In the genomic region with DNA sequence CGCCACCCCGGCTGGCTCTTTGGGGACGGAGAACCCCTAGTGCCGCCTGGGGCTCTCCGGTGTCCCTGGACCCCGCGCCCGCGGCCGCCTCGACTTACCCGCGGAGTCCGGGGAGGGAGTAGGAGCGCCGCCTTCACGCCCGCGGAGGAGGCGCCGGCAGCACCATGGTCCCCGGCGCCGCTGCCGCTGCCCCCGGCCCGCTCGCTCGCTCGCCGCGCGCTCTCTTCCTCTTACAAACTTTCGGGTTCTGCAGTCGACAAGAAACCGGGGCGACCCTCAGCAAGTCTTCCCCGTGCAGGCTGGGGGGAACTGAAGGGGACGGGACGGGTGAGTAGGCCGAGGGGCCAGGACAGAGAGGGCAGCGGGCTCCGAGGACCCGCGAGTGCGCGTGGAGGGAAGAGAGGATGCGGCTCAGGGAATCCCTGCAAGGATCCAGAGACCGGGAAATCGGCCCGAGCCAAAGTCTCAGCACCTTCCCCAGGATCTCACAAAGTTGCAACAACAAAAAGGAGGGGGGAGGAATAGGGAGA, we compare ENCODE assay signal across 8 cellular contexts. TPM values are rescaled to one million over a fixed set of nuclear protein-coding genes. Genes with fewer than 3 reads are reported as not detected.
DNase-seq lines count a peak whose midpoint lies in the region; TF ChIP-seq lines count a peak whose summit lies in the region.

No MANE protein-coding gene starts in this region.

- peak overlapping the region; percentile 98 for H3K18ac ChIP-seq in neuronal stem cell (ENCODE audit: low read length)

- no peak overlapping the region for H4K91ac ChIP-seq in neuronal stem cell (ENCODE audit: low read depth, low read length, poor library complexity)

- no peak for DNase-seq in MM.1S
- DNase-seq in activated T-helper 9 cell treated with anti-CD3 and anti-CD28 coated beads, Interleukin-2, amount 50 U/mL, for 16 hours (ENCODE audit: low read depth), result peak; percentile 21
- peak; percentile 42 for DNase-seq in germinal center (ENCODE audit: low spot score)
- no peak for DNase-seq in neuronal stem cell (ENCODE audit: low spot score)
- peak; percentile 33 to 41 for DNase-seq in uterus
- no peak for DNase-seq in DMS79 treated with DMSO at 0.1 percent for 48 hours (lab: John Stamatoyannopoulos, UW)
- DNase-seq in putamen (ENCODE audit: low spot score), result no peak

- H4K8ac ChIP-seq in neuronal stem cell (ENCODE audit: low read depth, low read length), result peak overlapping the region; percentile 78

- no peak overlapping the region for H3K23ac ChIP-seq in neuronal stem cell (ENCODE audit: low read depth, low read length, poor library complexity)

- H3K9ac ChIP-seq in BLaER1 (peak overlapping the region; percentile 8; the same call in 1 of the 2 replicates), MM.1S (ENCODE audit: low read length) (peak overlapping the region; percentile 79; the same call in 1 of the 2 replicates), neuronal stem cell (ENCODE audit: low read depth, low read length, poor library complexity) (peak overlapping the region; percentile 99)

- H3K9me3 ChIP-seq in BLaER1 (no peaks in the 10 kb centered on the region), MM.1S (replicated peaks; ENCODE audit: insufficient read depth, low read length) (no peaks in the 10 kb centered on the region), neuronal stem cell (replicated peaks in 1 of 2; ENCODE audit: control insufficient read depth in 2 of 2, insufficient read depth in 1 of 2, low read depth in 1 of 2, low read length in 2 of 2) (no peaks in the 10 kb centered on the region), uterus (no peaks in the 10 kb centered on the region)

- H3K27me3 ChIP-seq in BLaER1, result peaks cover 64% of the 10 kb centered on the region
- peaks cover 11% of the 10 kb centered on the region for H3K27me3 ChIP-seq in MM.1S (replicated peaks; ENCODE audit: insufficient read depth, low read length)
- H3K27me3 ChIP-seq in neuronal stem cell (ENCODE audit: control insufficient read depth in 3 of 3, insufficient read depth in 3 of 3, low read depth in 1 of 3, low read length in 3 of 3), result no peaks in the 10 kb centered on the region
- no peaks in the 10 kb centered on the region for H3K27me3 ChIP-seq in uterus

- H3F3A ChIP-seq in MM.1S (ENCODE audit: insufficient read depth, low read length), result peaks cover 16% of the 10 kb centered on the region

- peak overlapping the region; percentile 31; the same call in 1 of the 2 replicates for H3K27ac ChIP-seq in BLaER1
- no peak overlapping the region for H3K27ac ChIP-seq in MM.1S (ENCODE audit: low read length)
- H3K27ac ChIP-seq in neuronal stem cell (replicated peaks; ENCODE audit: low read length), result peak overlapping the region; percentile 90
- H3K27ac ChIP-seq in uterus, result peak overlapping the region; percentile 98 to 99

- H2AK5ac ChIP-seq in neuronal stem cell (ENCODE audit: low read depth, low read length), result peak overlapping the region; percentile 71

- TF ChIP-seq CTCF in MM.1S (IDR thresholded peaks at IDR 0.05; ENCODE audit: low read length), result no peak
- no peak for TF ChIP-seq CTCF in uterus (IDR thresholded peaks at IDR 0.05)

- peak overlapping the region; percentile 76 for H2BK120ac ChIP-seq in neuronal stem cell (ENCODE audit: low read depth, low read length)

- H3K79me1 ChIP-seq in neuronal stem cell (ENCODE audit: low read depth, low read length), result peaks cover 15% of the 10 kb centered on the region

- H2AFZ ChIP-seq in MM.1S (ENCODE audit: low read length) (peak overlapping the region; percentile 86), neuronal stem cell (ENCODE audit: low read length) (peak overlapping the region; percentile 95)

- H3K79me2 ChIP-seq in MM.1S (ENCODE audit: low read length), result no peaks in the 10 kb centered on the region

- TF ChIP-seq POLR2A in uterus (IDR thresholded peaks at IDR 0.05), result no peak

- H3K4ac ChIP-seq in neuronal stem cell (ENCODE audit: low read length), result no peak overlapping the region

- peak overlapping the region; percentile 98 for H2BK5ac ChIP-seq in neuronal stem cell (ENCODE audit: low read length)

- H3K4me3 ChIP-seq in BLaER1 (peak overlapping the region; percentile 83), MM.1S (ENCODE audit: low read length) (peak overlapping the region; percentile 78), neuronal stem cell (ENCODE audit: low read length in 2 of 2) (peak overlapping the region; percentile 76 to 92), uterus (peak overlapping the region; percentile 67 to 69)

- H4K20me1 ChIP-seq in BLaER1 (peaks cover 58% of the 10 kb centered on the region), MM.1S (ENCODE audit: insufficient read depth, low read length) (no peaks in the 10 kb centered on the region)

- no peaks in the 10 kb centered on the region for H3K36me3 ChIP-seq in BLaER1
- no peaks in the 10 kb centered on the region for H3K36me3 ChIP-seq in MM.1S (replicated peaks; ENCODE audit: insufficient read depth, low read length)
- H3K36me3 ChIP-seq in neuronal stem cell (replicated peaks in 1 of 2; ENCODE audit: control insufficient read depth in 2 of 2, insufficient read depth in 2 of 2, low read length in 2 of 2), result peaks cover 0 to 8% of the 10 kb centered on the region in 2 donors
- no peaks in the 10 kb centered on the region for H3K36me3 ChIP-seq in uterus

- peak overlapping the region; percentile 97 for H2BK15ac ChIP-seq in neuronal stem cell (ENCODE audit: low read length)

- intact Hi-C loops in uterus (cut with DNase I; ENCODE audit: low total_unique reads), result loop anchor here (5.0 kb wide), 1 partner anchor 274 kb away; no protein-coding TSS in a partner anchor

- no CpG with 5 or more reads among the region's 51 CpGs for WGBS in neuronal stem cell (ENCODE audit: extremely low coverage in 2 of 2, insufficient read length in 2 of 2, insufficient replicate concordance in 1 of 2), 2 donors

- peak overlapping the region; percentile 97 for H3K4me2 ChIP-seq in BLaER1
- peak overlapping the region; percentile 99 for H3K4me2 ChIP-seq in MM.1S (ENCODE audit: low read depth, low read length)
- peak overlapping the region; percentile 90 for H3K4me2 ChIP-seq in neuronal stem cell (ENCODE audit: insufficient read depth, low read length, poor library complexity, severe bottlenecking)

- H3K14ac ChIP-seq in neuronal stem cell (ENCODE audit: low read length), result peak overlapping the region; percentile 98

- H3K4me1 ChIP-seq in BLaER1 (peaks cover 30% of the 10 kb centered on the region), MM.1S (ENCODE audit: low read length) (peaks cover 6% of the 10 kb centered on the region; the same call in 1 of the 2 replicates), neuronal stem cell (ENCODE audit: control insufficient read depth in 2 of 2, insufficient read depth in 1 of 2, low read depth in 1 of 2, low read length in 2 of 2) (peaks cover 6 to 16% of the 10 kb centered on the region in 2 donors), uterus (no peaks in the 10 kb centered on the region)

- H3K9me2 ChIP-seq in MM.1S (replicated peaks; ENCODE audit: insufficient read depth, low read length), result no peaks in the 10 kb centered on the region

- no peak overlapping the region for H2BK12ac ChIP-seq in neuronal stem cell (ENCODE audit: low read length)

RNA-seq across cellular contexts. Expression of a gene that starts 2.0 kb away (rescaled TPM):
- polyA plus RNA-seq in neuronal stem cell (2013, experiment 1 of 2), result 24.4 TPM
- 26.0 TPM for polyA plus RNA-seq in neuronal stem cell (2013, experiment 2 of 2)
- 100 to 1,000 TPM in 3 of 4 donors, 10 to 100 TPM in 1; 54.2 to 152 (median 129) TPM for total RNA-seq in uterus

Comparison
In these comparisons a context has a peak if more than half of its experiments do, and no peak if none do; other contexts are left out.
1. H3K9ac ChIP-seq: peak in every context shown above with its lines; median percentile 99 in neuronal stem cell; 79 in MM.1S; 8 in BLaER1.
2. DNase-seq: peak in activated T-helper 9 cell treated with anti-CD3 and anti-CD28 coated beads, Interleukin-2, amount 50 U/mL, for 16 hours (single experiment), germinal center (single experiment) and uterus (2 of 2); none in MM.1S (single experiment), neuronal stem cell (single experiment), DMS79 treated with DMSO at 0.1 percent for 48 hours (single experiment) and putamen (single experiment).
3. Peak in every context shown above with its lines, with median percentiles within 50 percentile points of each other: H3K4me2 ChIP-seq and H3K4me3 ChIP-seq.